9 cellular contexts compared by ENCODE assay signal in genomic region chr6:153790048-153790447, GRCh38.
DNase-seq lines count a peak whose midpoint lies in the region; TF ChIP-seq lines count a peak whose summit lies in the region.
"Had no signal": no experiment of that assay in that cellular context is flagged by ENCODE, and none has a peak within 500 bp of the region (broad histone marks: within the 10 kb centered on the region; RNA-seq: fewer than 3 reads in every experiment).

No MANE protein-coding gene starts in this region.

- peaks cover 8% of the 10 kb centered on the region for H3K9me3 Mint-ChIP-seq in mesothelial cell of epicardium
- H3K9me3 Mint-ChIP-seq: nephron progenitor cell had no signal

- TF ChIP-seq CTCF in cardiac fibroblast (IDR thresholded peaks at IDR 0.05; ENCODE audit: low read depth, low read length) (peak; percentile 46), mesothelial cell of epicardium (IDR thresholded peaks at IDR 0.05; ENCODE audit: unreplicated experiment) (no peak)

- H3K27ac Mint-ChIP-seq in mesothelial cell of epicardium, result no peak overlapping the region
- H3K27ac Mint-ChIP-seq: nephron progenitor cell had no signal

- H3K4me3 ChIP-seq in cardiac fibroblast (replicated peaks in 1 of 2; ENCODE audit: low read depth in 2 of 2, low read length in 2 of 2), result no peak overlapping the region

- peak; percentile 74 for DNase-seq in COLO829 (ENCODE audit: low spot score)
- peak; percentile 66 for DNase-seq in LHCN-M2 (ENCODE audit: low read depth)
- peak; percentile 87 to 96 for DNase-seq in cardiac fibroblast (ENCODE audit: low read depth in 2 of 2)
- peak; percentile 74 to 77 for DNase-seq in lung microvascular endothelial cell (ENCODE audit: low read depth in 2 of 2)
- no peak for DNase-seq in NCI-H774 (lab: John Stamatoyannopoulos, UW)
- no peak for DNase-seq in activated CD4-positive, alpha-beta T cell treated with anti-CD3 and anti-CD28 coated beads for 1 hour
- DNase-seq in mesothelial cell of epicardium (ENCODE audit: low spot score in 2 of 2, unreplicated experiment in 2 of 2), result no peak
- no peak for DNase-seq in mesenteric fat pad (ENCODE audit: low spot score)
- DNase-seq: nephron progenitor cell had no signal

- no peaks in the 10 kb centered on the region for H3K27me3 Mint-ChIP-seq in mesothelial cell of epicardium (ENCODE audit: low read depth)

- no peaks in the 10 kb centered on the region for H3K36me3 Mint-ChIP-seq in mesothelial cell of epicardium

- no peak overlapping the region for H3K4me3 Mint-ChIP-seq in mesothelial cell of epicardium
- H3K4me3 Mint-ChIP-seq: nephron progenitor cell had no signal

- no peaks in the 10 kb centered on the region for H3K4me1 Mint-ChIP-seq in mesothelial cell of epicardium
- H3K4me1 Mint-ChIP-seq: nephron progenitor cell had no signal

Comparison
In these comparisons a context has a peak if more than half of its experiments do, and no peak if none do; other contexts are left out.
1. DNase-seq: peak in COLO829 (single experiment), LHCN-M2 (single experiment), cardiac fibroblast (2 of 2) and lung microvascular endothelial cell (2 of 2); none in NCI-H774 (single experiment), activated CD4-positive, alpha-beta T cell treated with anti-CD3 and anti-CD28 coated beads for 1 hour (single experiment), mesothelial cell of epicardium (0 of 2) and mesenteric fat pad (single experiment).